7 cellular contexts compared by ENCODE assay signal in the genomic region with DNA sequence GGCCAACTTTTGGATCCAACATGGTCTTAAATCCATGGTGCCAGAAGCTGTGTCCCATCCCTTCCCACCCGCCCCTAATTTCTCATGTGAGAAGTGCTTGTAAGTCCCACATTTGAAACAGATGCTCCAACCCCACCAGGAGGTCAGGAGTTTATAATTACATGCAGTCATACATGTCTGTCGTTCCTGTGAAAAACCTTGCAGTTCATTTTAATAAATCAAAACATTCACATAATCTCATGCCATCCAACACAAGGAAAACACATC. TPM values are rescaled to one million over a fixed set of nuclear protein-coding genes. Genes with fewer than 3 reads are reported as not detected.
DNase-seq lines count a peak whose midpoint lies in the region; ATAC-seq, FAIRE-seq and TF ChIP-seq lines count a peak whose summit lies in the region.
"Not testable (repeated sequence)": the region's sequence is repeated elsewhere in the genome, so short reads cannot be mapped to it uniquely, and the experiment has no call there.

No MANE protein-coding gene starts in this region.

- not testable (repeated sequence) for H2BK15ac ChIP-seq in IMR-90 (ENCODE audit: low read depth, low read length)

- BruUV-seq in IMR-90 (replicated peaks; lab: Mats Ljungman, UMichigan); HepG2 (replicated peaks; lab: Mats Ljungman, UMichigan): not testable (repeated sequence)

- in situ Hi-C loops in IMR-90 (cut with MboI; ENCODE audit: low sequenced_read_pairs), result not testable (repeated sequence)
- in situ Hi-C loops in HepG2 (cut with HindIII; ENCODE audit: extremely low pct_ligation_motif_present, low pct_unique_long_range_greater_than_20kb), result loop anchor here (10.0 kb wide), 1 partner anchor 62 kb away; no protein-coding TSS in a partner anchor

- H3K36me3 ChIP-seq in IMR-90 (ENCODE audit: control insufficient read depth, insufficient read depth, low read length), result peaks cover 28% of the 10 kb centered on the region
- H3K36me3 ChIP-seq in HepG2 (replicated peaks in 1 of 2; ENCODE audit: control insufficient read depth in 1 of 2, insufficient read depth in 2 of 2, low read length in 2 of 2), result peaks cover 13 to 33% of the 10 kb centered on the region in 2 experiments
- H3K36me3 ChIP-seq in vagina, result peaks cover 0 to 37% of the 10 kb centered on the region in 2 donors

- not testable (repeated sequence) for H3K14ac ChIP-seq in IMR-90 (replicated peaks; ENCODE audit: low read depth, low read length)

- peaks cover 26% of the 10 kb centered on the region for H4K20me1 ChIP-seq in IMR-90 (ENCODE audit: insufficient read depth, low read length)
- not testable (repeated sequence) for H4K20me1 ChIP-seq in HepG2 (ENCODE audit: insufficient read depth, low read length)

- not testable (repeated sequence) for H2AFZ ChIP-seq in IMR-90 (replicated peaks; ENCODE audit: low read length, poor library complexity); HepG2 (ENCODE audit: low read length)

- TF ChIP-seq RAD21 in IMR-90 (IDR thresholded peaks at IDR 0.05; ENCODE audit: low read length); HepG2 (CRISPR knock-in tag; IDR thresholded peaks at IDR 0.05): not testable (repeated sequence)

- H3K4me1 ChIP-seq in IMR-90 (ENCODE audit: control insufficient read depth, insufficient read depth, low read length) (peaks cover 11% of the 10 kb centered on the region), HepG2 (ENCODE audit: insufficient read depth, low read length) (peaks cover 70% of the 10 kb centered on the region), vagina (peaks cover 41% of the 10 kb centered on the region)

- not testable (repeated sequence) for H3K79me2 ChIP-seq in HepG2 (ENCODE audit: insufficient read depth, low read length)

- H3K27ac Mint-ChIP-seq in activated T-cell treated with anti-CD3 and anti-CD28 coated beads, Interleukin-2, amount 50 U/mL, for 24 hours, result peak overlapping the region; percentile 58
- not testable (repeated sequence) for H3K27ac Mint-ChIP-seq in endothelial cell (ENCODE audit: unreplicated experiment)
- peak overlapping the region; percentile 88 for H3K27ac Mint-ChIP-seq in progenitor cell of endocrine pancreas

- intact Hi-C loops in IMR-90 (cut with micrococcal nuclease); vagina (cut with DNase I): not testable (repeated sequence)
- intact Hi-C loops in HepG2 (cut with micrococcal nuclease; ENCODE audit: unreplicated experiment), result loop anchor here (5.0 kb wide), 1 partner anchor 35 kb away; the partner anchor contains the start of gene ETF1

- not testable (repeated sequence) for FAIRE-seq in HepG2 (lab: Jason Lieb, UNC)

- H3K4me1 Mint-ChIP-seq in activated T-cell treated with anti-CD3 and anti-CD28 coated beads, Interleukin-2, amount 50 U/mL, for 24 hours (ENCODE audit: low read depth); endothelial cell (ENCODE audit: unreplicated experiment); progenitor cell of endocrine pancreas (ENCODE audit: low read depth): not testable (repeated sequence)

- TF ChIP-seq EP300 in HepG2 (IDR thresholded peaks at IDR 0.05; ENCODE audit: low read depth in 2 of 2, low read length in 2 of 2); HepG2 (CRISPR knock-in tag; IDR thresholded peaks at IDR 0.05; ENCODE audit: borderline replicate concordance): not testable (repeated sequence)

- not testable (repeated sequence) for H4K5ac ChIP-seq in IMR-90 (ENCODE audit: low read depth, low read length)

- H3K23ac ChIP-seq in IMR-90 (ENCODE audit: low read depth, low read length), result not testable (repeated sequence)

- CTCF ChIA-PET in IMR-90 (lab: Yijun Ruan, JAX), result not testable (repeated sequence)
- CTCF ChIA-PET in HepG2 (lab: Yijun Ruan, JAX; ENCODE audit: low intra/inter-chr PET ratio, low total read pairs), result interaction anchor here (0.9 kb wide), 1 partner anchor 58 kb away, joined by 3 read pairs; no protein-coding TSS in a partner anchor

- H2BK5ac ChIP-seq in IMR-90 (ENCODE audit: low read depth, low read length, poor library complexity, severe bottlenecking), result peak overlapping the region; percentile 61

- POLR2A ChIA-PET in IMR-90 (lab: Charles Lee; ENCODE audit: unreplicated experiment), result not testable (repeated sequence)
- POLR2A ChIA-PET in HepG2 (lab: Yijun Ruan, JAX), result interaction anchor here (1.0 to 1.8 kb wide), 4 partner anchors 27 to 42 kb away, joined by 3 to 10 read pairs (median 4); partner anchors contain the start of genes EGR1 and ETF1

- H3K9ac ChIP-seq in IMR-90 (ENCODE audit: low read depth, low read length), result not testable (repeated sequence)
- peak overlapping the region; percentile 57; the same call in 1 of the 2 replicates for H3K9ac ChIP-seq in HepG2 (ENCODE audit: insufficient read depth, low read depth, low read length)

- H3K9me1 ChIP-seq in IMR-90 (ENCODE audit: insufficient read depth, low read length), result not testable (repeated sequence)

- H2BK20ac ChIP-seq in IMR-90 (ENCODE audit: low read depth, low read length), result not testable (repeated sequence)

- not testable (repeated sequence) for H4K91ac ChIP-seq in IMR-90 (ENCODE audit: insufficient read depth, low read depth, low read length)

- not testable (repeated sequence) for TF ChIP-seq CTCF in AG10803 (conservative IDR thresholded peaks at IDR 0.05; ENCODE audit: low read length); IMR-90 (conservative IDR thresholded peaks at IDR 0.05; ENCODE audit: low read depth, low read length); endothelial cell (IDR thresholded peaks at IDR 0.05; ENCODE audit: unreplicated experiment); HepG2 (CRISPR knock-in tag; IDR thresholded peaks at IDR 0.05); progenitor cell of endocrine pancreas (IDR thresholded peaks at IDR 0.05; ENCODE audit: unreplicated experiment); vagina (IDR thresholded peaks at IDR 0.05)

- WGBS in IMR-90 (ENCODE audit: extremely low coverage in 2 of 2, insufficient read length in 1 of 2), 2 experiments, result 0% methylated on average over 1 of the region's 2 CpGs; no CpG with 5 or more reads in 1 of the 2 experiments
- WGBS in HepG2 (ENCODE audit: low lambda C conversion rate), result 54% methylated on average over 2 of the region's 2 CpGs

- not testable (repeated sequence) for ATAC-seq in IMR-90 (ENCODE audit: low read depth); HepG2

- DNase-seq in AG10803 (ENCODE audit: low read depth), result peak; percentile 78
- not testable (repeated sequence) for DNase-seq in IMR-90; activated T-cell treated with anti-CD3 and anti-CD28 coated beads, Interleukin-2, amount 50 U/mL, for 24 hours; endothelial cell (ENCODE audit: low spot score); HepG2 (ENCODE audit: low spot score); progenitor cell of endocrine pancreas (ENCODE audit: low spot score, unreplicated experiment); vagina (ENCODE audit: extremely low spot score in 2 of 2)

- H2BK120ac ChIP-seq in IMR-90 (ENCODE audit: low read depth, low read length), result not testable (repeated sequence)

- H3K56ac ChIP-seq in IMR-90 (ENCODE audit: extremely low read depth, insufficient read depth, low read length), result not testable (repeated sequence)

- H3K4me3 ChIP-seq in AG10803 (ENCODE audit: low read length); IMR-90 (ENCODE audit: insufficient read depth, low read depth, low read length); vagina: not testable (repeated sequence)
- peak overlapping the region in 1 of 3 experiments; percentile 34; a peak in 1 of 6 replicates for H3K4me3 ChIP-seq in HepG2 (replicated peaks in 1 of 3; ENCODE audit: insufficient read depth in 1 of 3, low read depth in 2 of 3, low read length in 3 of 3)

- H2AK9ac ChIP-seq in IMR-90 (replicated peaks; ENCODE audit: low read depth, low read length, poor library complexity), result not testable (repeated sequence)

- H3K27me3 Mint-ChIP-seq in activated T-cell treated with anti-CD3 and anti-CD28 coated beads, Interleukin-2, amount 50 U/mL, for 24 hours; endothelial cell (ENCODE audit: unreplicated experiment); progenitor cell of endocrine pancreas: not testable (repeated sequence)

- not testable (repeated sequence) for H3K9me3 Mint-ChIP-seq in activated T-cell treated with anti-CD3 and anti-CD28 coated beads, Interleukin-2, amount 50 U/mL, for 24 hours; endothelial cell (ENCODE audit: unreplicated experiment); progenitor cell of endocrine pancreas (ENCODE audit: low read depth)

- H3K9me3 ChIP-seq in IMR-90 (ENCODE audit: control insufficient read depth, insufficient read depth, low read length); HepG2 (ENCODE audit: low read length); vagina: not testable (repeated sequence)

- not testable (repeated sequence) for H3K4me3 Mint-ChIP-seq in activated T-cell treated with anti-CD3 and anti-CD28 coated beads, Interleukin-2, amount 50 U/mL, for 24 hours; progenitor cell of endocrine pancreas (ENCODE audit: low read depth)
- peak overlapping the region; percentile 57 for H3K4me3 Mint-ChIP-seq in endothelial cell (ENCODE audit: unreplicated experiment)

- dilution Hi-C loops in IMR-90 (cut with HindIII; ENCODE audit: low sequenced_read_pairs, unreplicated experiment), result not testable (repeated sequence)

- H3K36me3 Mint-ChIP-seq in activated T-cell treated with anti-CD3 and anti-CD28 coated beads, Interleukin-2, amount 50 U/mL, for 24 hours (ENCODE audit: low read depth), result peaks cover 83% of the 10 kb centered on the region
- H3K36me3 Mint-ChIP-seq in endothelial cell (ENCODE audit: low read depth, unreplicated experiment), result peaks cover 29% of the 10 kb centered on the region
- H3K36me3 Mint-ChIP-seq in progenitor cell of endocrine pancreas (ENCODE audit: insufficient read depth), result not testable (repeated sequence)

- H3K79me1 ChIP-seq in IMR-90 (ENCODE audit: low read depth in 1 of 2, low read length in 2 of 2), result peaks cover 20 to 36% of the 10 kb centered on the region in 2 experiments

- not testable (repeated sequence) for H3K4ac ChIP-seq in IMR-90 (ENCODE audit: low read depth, low read length)

- H3K18ac ChIP-seq in IMR-90 (ENCODE audit: low read depth, low read length), result not testable (repeated sequence)

- H3K27ac ChIP-seq in IMR-90 (ENCODE audit: insufficient read depth, low read length) (peak overlapping the region; percentile 43; the same call in 1 of the 2 replicates), HepG2 (ENCODE audit: extremely low read length, insufficient read depth, low read length) (peak overlapping the region; percentile 70), vagina (peak overlapping the region; percentile 53)

- H3K27me3 ChIP-seq in IMR-90 (ENCODE audit: control insufficient read depth, insufficient read depth, low read length); HepG2 (ENCODE audit: control insufficient read depth in 1 of 2, insufficient read depth in 2 of 2, low read length in 2 of 2); vagina: not testable (repeated sequence)

- not testable (repeated sequence) for H2AK5ac ChIP-seq in IMR-90 (ENCODE audit: low read depth, low read length)

- TF ChIP-seq POLR2A in IMR-90 (IDR thresholded peaks at IDR 0.05; ENCODE audit: low read depth, low read length); HepG2 (IDR thresholded peaks at IDR 0.05; ENCODE audit: insufficient read depth in 1 of 2, low read depth in 2 of 2, low read length in 2 of 2); vagina (IDR thresholded peaks at IDR 0.05): not testable (repeated sequence)

- not testable (repeated sequence) for H3K4me2 ChIP-seq in IMR-90 (ENCODE audit: low read depth, low read length)
- H3K4me2 ChIP-seq in HepG2 (ENCODE audit: low read depth, low read length), result peak overlapping the region; percentile 84

- H4K8ac ChIP-seq in IMR-90 (ENCODE audit: low read depth in 2 of 2, low read length in 2 of 2), result not testable (repeated sequence)

RNA-seq across cellular contexts. Expression of gene ETF1, which starts 36.0 kb away (rescaled TPM):
- total RNA-seq in IMR-90 (2012; rRNA removed) (126 and 144 TPM in 2 replicates), endothelial cell (ENCODE audit: unreplicated experiment) (84.7 TPM), HepG2 (2016; rRNA removed; fragmentation: Illumina TruSeq; extraction: Trizol) (184 and 270 TPM in 2 replicates), progenitor cell of endocrine pancreas (73.1 and 77.6 TPM in 2 replicates), vagina (60.6 TPM)
- polyA plus RNA-seq in IMR-90 (2012; rRNA removed) (45.4 and 53.2 TPM in 2 replicates), HepG2 (2011; rRNA removed) (45.3 and 52.1 TPM in 2 replicates)
- 12.4 and 13.0 TPM in 2 replicates for polyA plus RNA-seq in IMR-90 (2012; cell fraction: cytosol; rRNA removed)
- 9.0 and 49.9 TPM in 2 replicates for polyA plus RNA-seq in IMR-90 (2012; cell fraction: nucleus; rRNA removed; ENCODE audit: low replicate concordance)
- 51.8 and 53.7 TPM in 2 replicates for total RNA-seq in HepG2 (2016; cell fraction: cytosol; rRNA removed; fragmentation: Illumina TruSeq; extraction: Trizol; ENCODE audit: low read depth)
- total RNA-seq in HepG2 (2016; cell fraction: insoluble cytoplasmic fraction; rRNA removed; fragmentation: Illumina TruSeq; extraction: Trizol), result 190 and 264 TPM in 2 replicates
- 150 and 153 TPM in 2 replicates for total RNA-seq in HepG2 (2016; cell fraction: membrane; rRNA removed; fragmentation: Illumina TruSeq; extraction: Trizol)
- total RNA-seq in HepG2 (2016; cell fraction: nucleus; rRNA removed; fragmentation: Illumina TruSeq; extraction: Trizol), result 90.0 and 98.4 TPM in 2 replicates
- 30.2 and 38.0 TPM in 2 replicates for polyA plus RNA-seq in HepG2 (2011; cell fraction: cytosol; rRNA removed)
- polyA plus RNA-seq in HepG2 (2011; cell fraction: nucleus; rRNA removed), result 22.1 and 27.0 TPM in 2 replicates
- polyA plus RNA-seq in HepG2 (2012), result 73.5 and 77.9 TPM in 2 replicates
- polyA plus RNA-seq in HepG2 (2016; cell fraction: cytosol; fragmentation: Illumina TruSeq; extraction: Trizol; ENCODE audit: low read depth), result 58.4 and 64.0 TPM in 2 replicates
- polyA plus RNA-seq in HepG2 (2016; cell fraction: insoluble cytoplasmic fraction; fragmentation: Illumina TruSeq; extraction: Trizol; ENCODE audit: low read depth), result 240 and 256 TPM in 2 replicates
- polyA plus RNA-seq in HepG2 (2016; cell fraction: membrane; fragmentation: Illumina TruSeq; extraction: Trizol; ENCODE audit: low read depth), result 110 and 111 TPM in 2 replicates
- 129 and 137 TPM in 2 replicates for polyA plus RNA-seq in HepG2 (2016; cell fraction: nucleus; fragmentation: Illumina TruSeq; extraction: Trizol; ENCODE audit: insufficient read depth, low read depth)
- 28.2 and 68.1 TPM in 2 replicates for polyA minus RNA-seq in HepG2 (2011; rRNA and poly(A)+ RNA removed; ENCODE audit: low replicate concordance)
- polyA minus RNA-seq in HepG2 (2011; cell fraction: cytosol; rRNA and poly(A)+ RNA removed), result 50.5 and 61.1 TPM in 2 replicates
- polyA minus RNA-seq in HepG2 (2011; cell fraction: nucleus; rRNA and poly(A)+ RNA removed), result 51.4 and 66.6 TPM in 2 replicates

RNA-seq across cellular contexts. Expression of gene EGR1, which starts 41.8 kb away (rescaled TPM):
- total RNA-seq in IMR-90 (2012; rRNA removed) (2.9 and 5.8 TPM in 2 replicates), endothelial cell (ENCODE audit: unreplicated experiment) (2.1 TPM), HepG2 (2016; rRNA removed; fragmentation: Illumina TruSeq; extraction: Trizol) (4.5 and 5.6 TPM in 2 replicates), progenitor cell of endocrine pancreas (49.5 and 56.2 TPM in 2 replicates), vagina (119 TPM)
- polyA plus RNA-seq in IMR-90 (2012; rRNA removed) (104 and 180 TPM in 2 replicates), HepG2 (2011; rRNA removed) (4.1 and 6.0 TPM in 2 replicates)
- polyA plus RNA-seq in IMR-90 (2012; cell fraction: cytosol; rRNA removed), result 91.6 and 286 TPM in 2 replicates
- 363 and 477 TPM in 2 replicates for polyA plus RNA-seq in IMR-90 (2012; cell fraction: nucleus; rRNA removed; ENCODE audit: low replicate concordance)
- total RNA-seq in HepG2 (2016; cell fraction: cytosol; rRNA removed; fragmentation: Illumina TruSeq; extraction: Trizol; ENCODE audit: low read depth), result 1.2 and 1.5 TPM in 2 replicates
- 3.9 and 5.3 TPM in 2 replicates for total RNA-seq in HepG2 (2016; cell fraction: insoluble cytoplasmic fraction; rRNA removed; fragmentation: Illumina TruSeq; extraction: Trizol)
- 6.1 and 7.2 TPM in 2 replicates for total RNA-seq in HepG2 (2016; cell fraction: membrane; rRNA removed; fragmentation: Illumina TruSeq; extraction: Trizol)
- total RNA-seq in HepG2 (2016; cell fraction: nucleus; rRNA removed; fragmentation: Illumina TruSeq; extraction: Trizol), result 12.2 and 14.1 TPM in 2 replicates
- polyA plus RNA-seq in HepG2 (2011; cell fraction: cytosol; rRNA removed), result 3.2 TPM in 2 replicates
- 15.1 and 28.0 TPM in 2 replicates for polyA plus RNA-seq in HepG2 (2011; cell fraction: nucleus; rRNA removed)
- 8.0 and 12.9 TPM in 2 replicates for polyA plus RNA-seq in HepG2 (2012)
- 7.1 and 8.0 TPM in 2 replicates for polyA plus RNA-seq in HepG2 (2016; cell fraction: cytosol; fragmentation: Illumina TruSeq; extraction: Trizol; ENCODE audit: low read depth)
- polyA plus RNA-seq in HepG2 (2016; cell fraction: insoluble cytoplasmic fraction; fragmentation: Illumina TruSeq; extraction: Trizol; ENCODE audit: low read depth), result 24.2 and 37.9 TPM in 2 replicates
- polyA plus RNA-seq in HepG2 (2016; cell fraction: membrane; fragmentation: Illumina TruSeq; extraction: Trizol; ENCODE audit: low read depth), result 26.2 and 30.0 TPM in 2 replicates
- polyA plus RNA-seq in HepG2 (2016; cell fraction: nucleus; fragmentation: Illumina TruSeq; extraction: Trizol; ENCODE audit: insufficient read depth, low read depth), result 86.2 and 90.3 TPM in 2 replicates
- 0.91 and 8.0 TPM in 2 replicates for polyA minus RNA-seq in HepG2 (2011; rRNA and poly(A)+ RNA removed; ENCODE audit: low replicate concordance)
- 7.8 and 10.3 TPM in 2 replicates for polyA minus RNA-seq in HepG2 (2011; cell fraction: cytosol; rRNA and poly(A)+ RNA removed)
- polyA minus RNA-seq in HepG2 (2011; cell fraction: nucleus; rRNA and poly(A)+ RNA removed), result 5.7 and 14.2 TPM in 2 replicates
